8 cellular contexts compared by ENCODE assay signal in genomic region chr10:98170249-98171117, GRCh38. TPM values are rescaled to one million over a fixed set of nuclear protein-coding genes. Genes with fewer than 3 reads are reported as not detected.
DNase-seq lines count a peak whose midpoint lies in the region; ATAC-seq and TF ChIP-seq lines count a peak whose summit lies in the region.

No MANE protein-coding gene starts in this region.

- peaks cover 3% of the 10 kb centered on the region for H3K4me1 ChIP-seq in endodermal cell (ENCODE audit: control insufficient read depth, insufficient read depth, low read length)

- in situ Hi-C loops in SK-MEL-5 (cut with HindIII; ENCODE audit: low pct_unique_long_range_greater_than_20kb, low sequenced_read_pairs) = loop anchor here (25.0 kb wide), 1 partner anchor 142 kb away; no protein-coding TSS in a partner anchor

- H3K4me1 Mint-ChIP-seq in endodermal cell (peaks cover 15% of the 10 kb centered on the region), mesothelial cell of epicardium (no peaks in the 10 kb centered on the region)

- no peaks in the 10 kb centered on the region for H3K27me3 Mint-ChIP-seq in endodermal cell (ENCODE audit: insufficient read depth)
- no peaks in the 10 kb centered on the region for H3K27me3 Mint-ChIP-seq in mesothelial cell of epicardium (ENCODE audit: low read depth)

- 52 to 83% methylated on average over 2 to 3 of the region's 3 CpGs for WGBS in endodermal cell (ENCODE audit: insufficient coverage in 1 of 2, insufficient read length in 1 of 2), 2 experiments

- H3K36me3 ChIP-seq in endodermal cell (ENCODE audit: control insufficient read depth, insufficient read depth, low read length) = peaks cover 24% of the 10 kb centered on the region

- no peaks in the 10 kb centered on the region for H3K9me3 ChIP-seq in endodermal cell (ENCODE audit: control insufficient read depth, low read length)

- H3K4me3 ChIP-seq in endodermal cell (ENCODE audit: low read length) = no peak overlapping the region

- peak; percentile 49 for DNase-seq in AG08396 (ENCODE audit: low spot score)
- DNase-seq in ELF-1 (ENCODE audit: low read depth, low spot score) = peak; percentile 82
- DNase-seq in HS-5 (ENCODE audit: low read depth) = peak; percentile 9
- DNase-seq in SK-MEL-5 (ENCODE audit: low read depth, low spot score) = peak; percentile 65
- peak; percentile 86 for DNase-seq in endodermal cell
- DNase-seq in mesothelial cell of epicardium (ENCODE audit: low spot score in 2 of 2, unreplicated experiment in 2 of 2) = peak in 1 of 2 experiments; percentile 45

- no peaks in the 10 kb centered on the region for H3K27me3 ChIP-seq in endodermal cell (ENCODE audit: control insufficient read depth, insufficient read depth, low read length, poor library complexity, severe bottlenecking)

- ATAC-seq in HG03469 (IDR thresholded peaks at IDR 0.05; ENCODE audit: unreplicated experiment) = no peak
- no peak for ATAC-seq in HG03139 (IDR thresholded peaks at IDR 0.05; ENCODE audit: unreplicated experiment)

- no peak overlapping the region for H3K4me3 Mint-ChIP-seq in endodermal cell
- no peak overlapping the region for H3K4me3 Mint-ChIP-seq in mesothelial cell of epicardium

- no peak overlapping the region for H3K27ac ChIP-seq in endodermal cell (ENCODE audit: low read depth, low read length)

- H3K9ac ChIP-seq in endodermal cell (ENCODE audit: extremely low read depth, low read length, poor library complexity, severe bottlenecking) = no peak overlapping the region

- H3K36me3 Mint-ChIP-seq in endodermal cell (ENCODE audit: low read depth) = peaks cover 12% of the 10 kb centered on the region
- H3K36me3 Mint-ChIP-seq in mesothelial cell of epicardium = peaks cover 16% of the 10 kb centered on the region

- H3K27ac Mint-ChIP-seq in endodermal cell = no peak overlapping the region
- H3K27ac Mint-ChIP-seq in mesothelial cell of epicardium = no peak overlapping the region

- TF ChIP-seq CTCF in endodermal cell (conservative IDR thresholded peaks at IDR 0.05) = peak; percentile 86
- peak; percentile 85 for TF ChIP-seq CTCF in mesothelial cell of epicardium (IDR thresholded peaks at IDR 0.05; ENCODE audit: unreplicated experiment)

- no peaks in the 10 kb centered on the region for H3K9me3 Mint-ChIP-seq in endodermal cell
- no peaks in the 10 kb centered on the region for H3K9me3 Mint-ChIP-seq in mesothelial cell of epicardium

RNA-seq across cellular contexts. Expression of gene R3HCC1L, which starts 36.0 kb away (rescaled TPM):
- total RNA-seq in SK-MEL-5 (2014; rRNA removed; shearing (Covaris generic)) = 36.4 and 38.3 TPM in 2 replicates
- polyA plus RNA-seq in SK-MEL-5 (2015; cell fraction: cytosol; rRNA removed) = 16.0 and 20.1 TPM in 2 replicates
- 30.9 and 45.2 TPM in 2 replicates for polyA plus RNA-seq in SK-MEL-5 (2015; cell fraction: nucleus; rRNA removed)
- total RNA-seq in endodermal cell (10 to 100 TPM; 16.1 to 18.1 TPM), mesothelial cell of epicardium (16.6 to 17.9 TPM (median 16.9 TPM) in 3 replicates)
- 16.1 TPM for polyA plus RNA-seq in endodermal cell (2013, experiment 1 of 2)
- polyA plus RNA-seq in endodermal cell (2013, experiment 2 of 2) = 16.3 TPM
